Comparison of ENCODE assay signal across 18 cellular contexts in the genomic region with DNA sequence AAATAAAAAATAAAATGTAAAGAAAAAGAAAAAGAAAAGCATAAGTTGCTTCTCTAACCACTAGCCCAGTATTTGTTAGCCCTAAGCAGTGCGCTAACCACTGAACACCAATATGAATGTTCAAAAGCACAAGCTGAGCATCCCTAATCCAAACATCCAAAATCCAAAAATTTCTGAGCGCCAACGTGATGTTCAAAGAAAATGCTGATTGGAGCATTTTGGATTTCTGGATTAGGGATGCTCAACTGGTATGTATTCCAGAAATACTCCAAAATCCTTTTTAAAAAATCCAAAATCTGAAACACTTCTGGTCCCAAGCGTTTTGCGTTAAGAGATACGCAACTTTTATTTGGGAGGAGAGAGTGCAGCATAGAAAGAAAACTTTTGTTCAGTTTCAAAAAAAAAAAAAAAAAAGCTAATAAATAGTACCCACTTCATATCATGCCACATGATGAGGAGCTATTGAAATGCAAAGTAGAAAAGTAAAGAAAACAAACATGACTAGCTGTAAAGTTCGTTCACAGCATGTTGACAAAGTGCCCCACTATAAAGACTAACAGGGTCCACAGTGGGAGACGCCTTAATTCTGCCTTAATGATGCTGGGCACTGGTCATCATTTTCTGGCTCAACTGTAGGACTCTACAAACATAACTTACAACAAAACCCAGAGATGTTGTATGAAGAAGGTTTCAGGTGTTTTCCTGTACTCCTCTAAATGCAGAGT. TPM values are rescaled to one million over a fixed set of nuclear protein-coding genes. Genes with fewer than 3 reads are reported as not detected.
DNase-seq lines count a peak whose midpoint lies in the region; ATAC-seq, FAIRE-seq and TF ChIP-seq lines count a peak whose summit lies in the region.
"Had no signal": no experiment of that assay in that cellular context is flagged by ENCODE, and none has a peak within 500 bp of the region (broad histone marks: within the 10 kb centered on the region; RNA-seq: fewer than 3 reads in every experiment).

No MANE protein-coding gene starts in this region.

- CTCF ChIA-PET in endothelial cell of umbilical vein (lab: Charles Lee): interaction anchor here (0.6 to 1.6 kb wide), 8 partner anchors 10 to 243 kb away, joined by 3 to 14 read pairs (median 4); partner anchors contain the start of gene FAM219B

- peak overlapping the region in 1 of 6 donors; percentile 55 for H3K27ac Mint-ChIP-seq in immature natural killer cell
- H3K27ac Mint-ChIP-seq: activated CD4-positive, alpha-beta T cell treated with anti-CD3 and anti-CD28 coated beads, Interleukin-2, amount 10 ng/mL, durations not matched to agents 7 days and 5 days; activated naive CD4-positive, alpha-beta T cell treated with anti-CD3 and anti-CD28 coated beads, Interleukin-2, amount 10 ng/mL, durations not matched to agents 7 days and 5 days; CD14-positive monocyte had no signal

- peak overlapping the region; percentile 84 for H3K4me2 ChIP-seq in endothelial cell of umbilical vein (ENCODE audit: insufficient read depth, low read length)

- intact Hi-C loops in cardiac septum (cut with DNase I) (no loop called here), endothelial cell of umbilical vein (cut with micrococcal nuclease) (loop anchor here (1.0 to 2.0 kb wide), 2 partner anchors 12 to 33 kb away; partner anchors contain the start of gene EDC3), psoas muscle (cut with DNase I) (no loop called here), esophagus muscularis mucosa (cut with DNase I) (no loop called here)

- H3K9me3 ChIP-seq in cardiac muscle cell (ENCODE audit: low read depth): no peaks in the 10 kb centered on the region
- H3K9me3 ChIP-seq in endothelial cell of umbilical vein (replicated peaks; ENCODE audit: control insufficient read depth, insufficient read depth, low read length): no peaks in the 10 kb centered on the region
- no peaks in the 10 kb centered on the region for H3K9me3 ChIP-seq in psoas muscle
- no peaks in the 10 kb centered on the region for H3K9me3 ChIP-seq in esophagus muscularis mucosa

- H3K4me3 Mint-ChIP-seq in immature natural killer cell: no peak overlapping the region
- H3K4me3 Mint-ChIP-seq: activated CD4-positive, alpha-beta T cell treated with anti-CD3 and anti-CD28 coated beads, Interleukin-2, amount 10 ng/mL, durations not matched to agents 7 days and 5 days; activated naive CD4-positive, alpha-beta T cell treated with anti-CD3 and anti-CD28 coated beads, Interleukin-2, amount 10 ng/mL, durations not matched to agents 7 days and 5 days; brain; CD14-positive monocyte; naive B cell had no signal

- no peaks in the 10 kb centered on the region for H3K27me3 ChIP-seq in cardiac muscle cell
- H3K27me3 ChIP-seq in endothelial cell of umbilical vein (ENCODE audit: control insufficient read depth in 2 of 2, insufficient read depth in 2 of 2, low read length in 2 of 2): no peaks in the 10 kb centered on the region
- no peaks in the 10 kb centered on the region for H3K27me3 ChIP-seq in psoas muscle (ENCODE audit: insufficient read depth in 3 of 3, low read length in 2 of 3)
- no peaks in the 10 kb centered on the region for H3K27me3 ChIP-seq in esophagus muscularis mucosa

- dilution Hi-C loops in endothelial cell of umbilical vein (cut with MboI; ENCODE audit: extremely low pct_ligation_motif_present, low sequenced_read_pairs): no loop called here

- H3K36me3 ChIP-seq in cardiac muscle cell (peaks cover 10% of the 10 kb centered on the region), endothelial cell of umbilical vein (ENCODE audit: control insufficient read depth in 2 of 2, extremely low read depth in 1 of 2, insufficient read depth in 2 of 2, low read length in 2 of 2) (no peaks in the 10 kb centered on the region), psoas muscle (ENCODE audit: insufficient read depth in 1 of 2, low read depth in 1 of 2) (peaks cover 0 to 9% of the 10 kb centered on the region in 2 donors), esophagus muscularis mucosa (peaks cover 0 to 10% (median 2%) of the 10 kb centered on the region in 4 donors)

- peaks cover 4 to 7% of the 10 kb centered on the region in 2 donors for H3K4me1 Mint-ChIP-seq in immature natural killer cell
- H3K4me1 Mint-ChIP-seq: activated naive CD4-positive, alpha-beta T cell treated with anti-CD3 and anti-CD28 coated beads, Interleukin-2, amount 10 ng/mL, durations not matched to agents 7 days and 5 days had no signal

- no peak for TF ChIP-seq EP300 in esophagus muscularis mucosa (IDR thresholded peaks at IDR 0.05)

- H4K20me1 ChIP-seq in endothelial cell of umbilical vein (replicated peaks; ENCODE audit: control insufficient read depth, extremely low read depth, insufficient read depth, low read length): no peaks in the 10 kb centered on the region

- ATAC-seq in psoas muscle: no peak

- H3K9me3 Mint-ChIP-seq in immature natural killer cell: no peaks in the 10 kb centered on the region
- H3K9me3 Mint-ChIP-seq: activated CD4-positive, alpha-beta T cell treated with anti-CD3 and anti-CD28 coated beads, Interleukin-2, amount 10 ng/mL, durations not matched to agents 7 days and 5 days; activated naive CD4-positive, alpha-beta T cell treated with anti-CD3 and anti-CD28 coated beads, Interleukin-2, amount 10 ng/mL, durations not matched to agents 7 days and 5 days; brain; CD14-positive monocyte; naive B cell had no signal

- TF ChIP-seq CTCF in cardiac muscle cell (IDR thresholded peaks at IDR 0.05; ENCODE audit: low read depth, low read length): no peak
- TF ChIP-seq CTCF in endothelial cell of umbilical vein (IDR thresholded peaks at IDR 0.05; ENCODE audit: extremely low read depth in 1 of 2, insufficient read depth in 1 of 2, low read depth in 1 of 2, low read length in 2 of 2): no peak
- no peak for TF ChIP-seq CTCF in psoas muscle (IDR thresholded peaks at IDR 0.05)
- no peak for TF ChIP-seq CTCF in esophagus muscularis mucosa (IDR thresholded peaks at IDR 0.05)

- H3K4me3 ChIP-seq in cardiac muscle cell (no peak overlapping the region), endothelial cell of umbilical vein (replicated peaks in 1 of 3; ENCODE audit: insufficient read depth in 1 of 3, low read depth in 1 of 3, low read length in 3 of 3) (peak overlapping the region in 1 of 3 experiments; percentile 7), psoas muscle (no peak overlapping the region), esophagus muscularis mucosa (no peak overlapping the region)

- H3K36me3 Mint-ChIP-seq in immature natural killer cell: peaks cover 0 to 12% (median 6%) of the 10 kb centered on the region in 3 donors

- no peak for FAIRE-seq in endothelial cell of umbilical vein (lab: Jason Lieb, UNC)

- no peaks in the 10 kb centered on the region for H3K9me1 ChIP-seq in endothelial cell of umbilical vein (replicated peaks; ENCODE audit: control insufficient read depth, extremely low read depth, insufficient read depth, low read length)

- DNase-seq in cardiac muscle cell (ENCODE audit: low read depth in 1 of 2, low spot score in 1 of 2) (no peak), cardiac septum (ENCODE audit: low spot score) (no peak), endothelial cell of umbilical vein (ENCODE audit: low read depth, low spot score) (no peak), psoas muscle (no peak), esophagus muscularis mucosa (ENCODE audit: extremely low spot score) (no peak), T-helper 2 cell (no peak), immature natural killer cell (no peak)
- DNase-seq in stimulated activated CD4-positive, alpha-beta T cell treated with anti-CD3 and anti-CD28 coated beads, Interleukin-2, amount 100 ng/mL, for 48 hours: no peak
- DNase-seq: activated CD4-positive, alpha-beta T cell treated with anti-CD3 and anti-CD28 coated beads, Interleukin-2, amount 10 ng/mL, durations not matched to agents 7 days and 5 days; activated naive CD4-positive, alpha-beta T cell treated with anti-CD3 and anti-CD28 coated beads, Interleukin-2, amount 10 ng/mL, durations not matched to agents 7 days and 5 days; DMS79; effector memory CD4-positive, alpha-beta T cell; MM.1S; naive B cell; NCI-H1694 treated with DMSO at 0.1 percent for 48 hours; NCI-H510A had no signal

- H3K27ac ChIP-seq in cardiac muscle cell (peak overlapping the region; percentile 58), endothelial cell of umbilical vein (ENCODE audit: insufficient read depth, low read depth, low read length) (peak overlapping the region; percentile 85), psoas muscle (peak overlapping the region; percentile 6), esophagus muscularis mucosa (replicated peaks in 1 of 4) (peak overlapping the region in 2 of 4 donors; percentile 41 to 63)

- peaks cover 6% of the 10 kb centered on the region for H3K4me1 ChIP-seq in cardiac muscle cell (ENCODE audit: low read depth)
- peaks cover 35% of the 10 kb centered on the region for H3K4me1 ChIP-seq in endothelial cell of umbilical vein (ENCODE audit: control insufficient read depth, extremely low read depth, insufficient read depth, low read length)
- peaks cover 31% of the 10 kb centered on the region for H3K4me1 ChIP-seq in psoas muscle
- peaks cover 29 to 33% (median 31%) of the 10 kb centered on the region in 4 donors for H3K4me1 ChIP-seq in esophagus muscularis mucosa

- TF ChIP-seq POLR2A in endothelial cell of umbilical vein (IDR thresholded peaks at IDR 0.05; ENCODE audit: low read depth, low read length): no peak
- no peak for TF ChIP-seq POLR2A in esophagus muscularis mucosa (IDR thresholded peaks at IDR 0.05; ENCODE audit: low read depth)

- 85 to 91% (median 86%) methylated on average over 8 of the region's 8 CpGs for WGBS in psoas muscle, 3 donors
- WGBS in esophagus muscularis mucosa: 91% methylated on average over 8 of the region's 8 CpGs

- H3K79me2 ChIP-seq in endothelial cell of umbilical vein (ENCODE audit: control insufficient read depth, insufficient read depth, low read length): peaks cover 31% of the 10 kb centered on the region

- H2AFZ ChIP-seq in endothelial cell of umbilical vein (ENCODE audit: low read depth, low read length): no peak overlapping the region

- no peaks in the 10 kb centered on the region for H3K27me3 Mint-ChIP-seq in immature natural killer cell (ENCODE audit: low read depth in 3 of 3)
- H3K27me3 Mint-ChIP-seq: activated CD4-positive, alpha-beta T cell treated with anti-CD3 and anti-CD28 coated beads, Interleukin-2, amount 10 ng/mL, durations not matched to agents 7 days and 5 days; activated naive CD4-positive, alpha-beta T cell treated with anti-CD3 and anti-CD28 coated beads, Interleukin-2, amount 10 ng/mL, durations not matched to agents 7 days and 5 days; brain; naive B cell had no signal

- peak overlapping the region; percentile 43 for H3K9ac ChIP-seq in endothelial cell of umbilical vein (replicated peaks; ENCODE audit: extremely low read depth, insufficient read depth, low read length)

- TSS peak; percentile 54 for BruUV-seq in endothelial cell of umbilical vein (replicated peaks; lab: Mats Ljungman, UMichigan)

- POLR2A ChIA-PET in endothelial cell of umbilical vein (lab: Charles Lee): interaction anchor here (0.5 to 1.2 kb wide), 2 partner anchors 12 to 231 kb away, joined by 3 to 6 read pairs; no protein-coding TSS in a partner anchor

RNA-seq across cellular contexts. Expression of gene EDC3, which starts 32.4 kb away (rescaled TPM):
- 16.1 and 17.6 TPM in 2 replicates for total RNA-seq in cardiac muscle cell
- 25.2 and 41.5 TPM in 2 replicates for polyA plus RNA-seq in cardiac muscle cell
- total RNA-seq in cardiac septum: 17.8 TPM
- total RNA-seq in endothelial cell of umbilical vein: 52.7 and 56.5 TPM in 2 replicates
- polyA plus RNA-seq in endothelial cell of umbilical vein: 55.9 and 61.1 TPM in 2 replicates
- polyA plus RNA-seq in endothelial cell of umbilical vein (2011; cell fraction: cytosol; rRNA removed): 39.7 and 40.6 TPM in 2 replicates
- polyA plus RNA-seq in endothelial cell of umbilical vein (2011; cell fraction: nucleus; rRNA removed): 83.4 and 98.0 TPM in 2 replicates
- 30.9 and 33.4 TPM in 2 replicates for polyA plus RNA-seq in endothelial cell of umbilical vein (2012)
- 126 and 146 TPM in 2 replicates for polyA minus RNA-seq in endothelial cell of umbilical vein
- 41.5 TPM for polyA minus RNA-seq in endothelial cell of umbilical vein (2011; cell fraction: cytosol; rRNA and poly(A)+ RNA removed)
- 51.3 and 65.7 TPM in 2 replicates for polyA minus RNA-seq in endothelial cell of umbilical vein (2011; cell fraction: nucleus; rRNA and poly(A)+ RNA removed)
- total RNA-seq in psoas muscle: 10 to 100 TPM; 18.3 to 24.1 (median 19.7) TPM
- 10 to 100 TPM in 2 of 3 donors, 1 to 10 TPM in 1; 7.8 to 19.8 (median 16.0) TPM for polyA plus RNA-seq in psoas muscle
- total RNA-seq in esophagus muscularis mucosa: 10 to 100 TPM in 3 of 4 donors, 1 to 10 TPM in 1; 9.6 to 19.5 (median 17.9) TPM
- 10 to 100 TPM; 17.4 to 30.4 (median 26.1) TPM for polyA plus RNA-seq in immature natural killer cell

RNA-seq across cellular contexts. Expression of gene CLK3, which starts 47.8 kb away (rescaled TPM):
- total RNA-seq in cardiac muscle cell (193 and 319 TPM in 2 replicates), cardiac septum (53.1 TPM), endothelial cell of umbilical vein (69.2 and 75.5 TPM in 2 replicates), psoas muscle (10 to 100 TPM; 40.9 to 57.5 (median 46.5) TPM), esophagus muscularis mucosa (10 to 100 TPM; 74.6 to 89.8 (median 80.7) TPM)
- polyA plus RNA-seq in cardiac muscle cell (100 and 125 TPM in 2 replicates), endothelial cell of umbilical vein (97.9 and 121 TPM in 2 replicates), psoas muscle (10 to 100 TPM; 36.6 to 61.8 (median 51.6) TPM), immature natural killer cell (10 to 100 TPM; 32.4 to 82.1 (median 68.2) TPM)
- polyA plus RNA-seq in endothelial cell of umbilical vein (2011; cell fraction: cytosol; rRNA removed): 64.8 and 71.4 TPM in 2 replicates
- polyA plus RNA-seq in endothelial cell of umbilical vein (2011; cell fraction: nucleus; rRNA removed): 248 and 285 TPM in 2 replicates
- 36.7 and 55.9 TPM in 2 replicates for polyA plus RNA-seq in endothelial cell of umbilical vein (2012)
- 112 and 115 TPM in 2 replicates for polyA minus RNA-seq in endothelial cell of umbilical vein
- 28.9 TPM for polyA minus RNA-seq in endothelial cell of umbilical vein (2011; cell fraction: cytosol; rRNA and poly(A)+ RNA removed)
- 110 and 160 TPM in 2 replicates for polyA minus RNA-seq in endothelial cell of umbilical vein (2011; cell fraction: nucleus; rRNA and poly(A)+ RNA removed)
